ENCODE assay signal across 8 cellular contexts in genomic region chr17:79087428-79088143, GRCh38. TPM values are rescaled to one million over a fixed set of nuclear protein-coding genes. Genes with fewer than 3 reads are reported as not detected.
DNase-seq lines count a peak whose midpoint lies in the region; ATAC-seq, FAIRE-seq and TF ChIP-seq lines count a peak whose summit lies in the region.

No MANE protein-coding gene starts in this region.

- TF ChIP-seq CTCF in 22Rv1 (IDR thresholded peaks at IDR 0.05) = peak; percentile 88
- TF ChIP-seq CTCF in activated B cell treated with CpG ODN at 0.5 μM for 24 hours (IDR thresholded peaks at IDR 0.05) = peak; percentile 86
- TF ChIP-seq CTCF in cardiac fibroblast (IDR thresholded peaks at IDR 0.05; ENCODE audit: low read depth, low read length) = peak; percentile 94
- peak; percentile 82 for TF ChIP-seq CTCF in kidney epithelial cell (IDR thresholded peaks at IDR 0.05; ENCODE audit: insufficient read depth, low read length, poor library complexity, severe bottlenecking)

- peaks cover 32% of the 10 kb centered on the region for H3K36me3 Mint-ChIP-seq in activated B cell treated with CpG ODN at 0.5 μM for 24 hours (ENCODE audit: low read depth)

- peak; percentile 97 for FAIRE-seq in GM12892 (lab: Jason Lieb, UNC)

- H3K36me3 ChIP-seq in kidney epithelial cell (ENCODE audit: control insufficient read depth, insufficient read depth, low read length) = no peaks in the 10 kb centered on the region

- peaks cover 37% of the 10 kb centered on the region for H3K27me3 ChIP-seq in kidney epithelial cell (ENCODE audit: control insufficient read depth, insufficient read depth, low read length)

- no peaks in the 10 kb centered on the region for H3K4me1 Mint-ChIP-seq in activated B cell treated with CpG ODN at 0.5 μM for 24 hours

- intact Hi-C loops in activated B cell treated with CpG ODN at 0.5 μM for 24 hours (cut with micrococcal nuclease) = loop anchor here (1.0 to 2.0 kb wide), 2 partner anchors 306 to 621 kb away; no protein-coding TSS in a partner anchor

- H3K27ac Mint-ChIP-seq in activated B cell treated with CpG ODN at 0.5 μM for 24 hours = no peak overlapping the region

- H3K27ac ChIP-seq in 22Rv1 = no peak overlapping the region

- no peak overlapping the region for H3K4me3 Mint-ChIP-seq in activated B cell treated with CpG ODN at 0.5 μM for 24 hours

- no peak for TF ChIP-seq POLR2A in GM12892 (IDR thresholded peaks at IDR 0.05; ENCODE audit: low read depth, low read length)

- POLR2A ChIA-PET in activated B cell treated with CpG ODN at 0.5 μM for 24 hours (lab: Charles Lee) = no interaction called here

- no peaks in the 10 kb centered on the region for H3K9me3 Mint-ChIP-seq in activated B cell treated with CpG ODN at 0.5 μM for 24 hours

- H3K4me3 ChIP-seq in cardiac fibroblast (replicated peaks in 1 of 2; ENCODE audit: low read depth in 2 of 2, low read length in 2 of 2) = no peak overlapping the region
- no peak overlapping the region for H3K4me3 ChIP-seq in kidney epithelial cell (ENCODE audit: low read depth, low read length)

- DNase-seq in GM12892 (ENCODE audit: insufficient read length) (peak; percentile 94), NCI-H2107 (lab: John Stamatoyannopoulos, UW) (peak; percentile 66), activated B cell treated with CpG ODN at 0.5 μM for 24 hours (peak; percentile 79), cardiac fibroblast (ENCODE audit: low read depth in 2 of 2) (peak; percentile 60 to 61), kidney epithelial cell (ENCODE audit: low read depth) (no peak)
- peak; percentile 73 for DNase-seq in stimulated activated CD4-positive, alpha-beta T cell treated with anti-CD3 and anti-CD28 coated beads, Interleukin-1b, Interleukin-23, amount 100 ng/mL, for 48 hours

- CTCF ChIA-PET in activated B cell treated with CpG ODN at 0.5 μM for 24 hours (lab: Charles Lee) = interaction anchor here (0.6 to 9.4 kb wide), 9 partner anchors 23 to 328 kb away, joined by 3 to 161 read pairs (median 4); no protein-coding TSS in a partner anchor

- H3K27me3 Mint-ChIP-seq in activated B cell treated with CpG ODN at 0.5 μM for 24 hours = peaks cover 3% of the 10 kb centered on the region

- peak; percentile 90 for ATAC-seq in activated B cell treated with CpG ODN at 0.5 μM for 24 hours (ENCODE audit: low read depth)
- ATAC-seq in GM21360 (IDR thresholded peaks at IDR 0.05; ENCODE audit: unreplicated experiment) = no peak

RNA-seq across cellular contexts. Expression of gene ENGASE, which starts 13.0 kb away (rescaled TPM):
- polyA plus RNA-seq in GM12892 (2012; ENCODE audit: missing spikeins) = 16.5 TPM
- 55.0 and 60.1 TPM in 2 replicates for total RNA-seq in activated B cell treated with CpG ODN at 0.5 μM for 24 hours
- 9.0 and 11.4 TPM in 2 replicates for total RNA-seq in kidney epithelial cell
